22 cellular contexts compared by ENCODE assay signal in genomic region chr22:19666663-19667593, GRCh38. TPM values are rescaled to one million over a fixed set of nuclear protein-coding genes. Genes with fewer than 3 reads are reported as not detected.
DNase-seq lines count a peak whose midpoint lies in the region; ATAC-seq and TF ChIP-seq lines count a peak whose summit lies in the region.
"Had no signal": no experiment of that assay in that cellular context is flagged by ENCODE, and none has a peak within 500 bp of the region (broad histone marks: within the 10 kb centered on the region; RNA-seq: fewer than 3 reads in every experiment).

No MANE protein-coding gene starts in this region.

- H3K27me3 ChIP-seq in GM23248 (replicated peaks; ENCODE audit: insufficient read depth) (peaks cover 15% of the 10 kb centered on the region; the same call in 1 of the 2 replicates), skeletal muscle satellite cell (ENCODE audit: control insufficient read depth, insufficient read depth, low read length) (peaks cover 6% of the 10 kb centered on the region), upper lobe of right lung (peaks cover 8% of the 10 kb centered on the region)
- H3K27me3 ChIP-seq: ascending aorta, right atrium auricular region, suprapubic skin had no signal

- no peaks in the 10 kb centered on the region for H3K36me3 ChIP-seq in GM23248 (ENCODE audit: low read depth)
- no peaks in the 10 kb centered on the region for H3K36me3 ChIP-seq in skeletal muscle satellite cell (ENCODE audit: insufficient read depth, low read length)
- H3K36me3 ChIP-seq in upper lobe of right lung, result no peaks in the 10 kb centered on the region
- H3K36me3 ChIP-seq: ascending aorta, right atrium auricular region, suprapubic skin had no signal

- H3K9me2 ChIP-seq in GM23248 (ENCODE audit: insufficient read depth), result no peaks in the 10 kb centered on the region

- peaks cover 13% of the 10 kb centered on the region for H3K4me1 Mint-ChIP-seq in CD14-positive monocyte
- H3K4me1 Mint-ChIP-seq: CD4-positive, alpha-beta memory T cell; IgD-negative memory B cell; immature natural killer cell; natural killer cell; T-cell had no signal

- H3K79me2 ChIP-seq in GM23248 (ENCODE audit: insufficient read depth), result no peaks in the 10 kb centered on the region

- peaks cover 13% of the 10 kb centered on the region for H3K4me1 ChIP-seq in GM23248 (ENCODE audit: insufficient read depth)
- peaks cover 37% of the 10 kb centered on the region for H3K4me1 ChIP-seq in skeletal muscle satellite cell (ENCODE audit: control insufficient read depth, insufficient read depth, low read length)
- no peaks in the 10 kb centered on the region for H3K4me1 ChIP-seq in upper lobe of right lung

- TF ChIP-seq CTCF in astrocyte of the spinal cord (IDR thresholded peaks at IDR 0.05; ENCODE audit: low read depth, low read length) (no peak), CD14-positive monocyte (IDR thresholded peaks at IDR 0.05) (no peak), upper lobe of right lung (IDR thresholded peaks at IDR 0.05) (no peak)

- 63 to 66% methylated on average over 21 of the region's 21 CpGs for WGBS in GM23248 (ENCODE audit: low coverage in 1 of 2, low lambda C conversion rate in 2 of 2, missing lambda C conversion rate in 2 of 2), 2 experiments

- H3F3A ChIP-seq in GM23248 (ENCODE audit: insufficient read depth), result peaks cover 8% of the 10 kb centered on the region; the same call in 1 of the 2 replicates

- peaks cover 0 to 6% (median 2%) of the 10 kb centered on the region in 7 donors for H3K9me3 Mint-ChIP-seq in CD14-positive monocyte
- H3K9me3 Mint-ChIP-seq: CD4-positive, alpha-beta memory T cell; immature natural killer cell; natural killer cell; T-cell had no signal

- ATAC-seq in upper lobe of right lung (no peak), GM18502 (IDR thresholded peaks at IDR 0.05; ENCODE audit: poor library complexity, unreplicated experiment) (no peak)
- ATAC-seq: HCT116, natural killer cell, Panc1, T-cell had no signal

- no peak overlapping the region for H3K4me3 Mint-ChIP-seq in CD14-positive monocyte
- H3K4me3 Mint-ChIP-seq: CD4-positive, alpha-beta memory T cell; IgD-negative memory B cell; immature natural killer cell; natural killer cell; T-cell had no signal

- H3K4me2 ChIP-seq in GM23248 (ENCODE audit: unreplicated experiment), result no peak overlapping the region
- H3K4me2 ChIP-seq in skeletal muscle satellite cell (ENCODE audit: low read length), result peak overlapping the region; percentile 51

- H3K9me3 ChIP-seq in GM23248 (ENCODE audit: low read depth) (no peaks in the 10 kb centered on the region), skeletal muscle satellite cell (replicated peaks; ENCODE audit: low read length) (peaks cover 5% of the 10 kb centered on the region), upper lobe of right lung (no peaks in the 10 kb centered on the region)
- H3K9me3 ChIP-seq: ascending aorta, right atrium auricular region, suprapubic skin had no signal

- peaks cover 0 to 7% (median 3%) of the 10 kb centered on the region in 3 donors for H3K27me3 Mint-ChIP-seq in CD14-positive monocyte (ENCODE audit: low read depth in 3 of 3)

- H4K20me1 ChIP-seq in GM23248 (ENCODE audit: insufficient read depth), result no peaks in the 10 kb centered on the region

- H3K27ac Mint-ChIP-seq in CD14-positive monocyte, result peak overlapping the region in 1 of 7 donors; percentile 44
- H3K27ac Mint-ChIP-seq: IgD-negative memory B cell, immature natural killer cell, natural killer cell, T-cell had no signal

- in situ Hi-C loops in GM23248 (cut with MboI), result no loop called here
- in situ Hi-C loops in astrocyte of the spinal cord (cut with HindIII; ENCODE audit: low sequenced_read_pairs), result no loop called here

- no peak overlapping the region for H2AFZ ChIP-seq in GM23248

- no peak overlapping the region for H3K27ac ChIP-seq in GM23248
- no peak overlapping the region for H3K27ac ChIP-seq in upper lobe of right lung
- H3K27ac ChIP-seq: ascending aorta, suprapubic skin had no signal

- H3K4me3 ChIP-seq in GM23248, result no peak overlapping the region
- H3K4me3 ChIP-seq in astrocyte of the spinal cord (ENCODE audit: low read depth, low read length), result no peak overlapping the region
- H3K4me3 ChIP-seq in skeletal muscle satellite cell (ENCODE audit: low read length), result no peak overlapping the region
- no peak overlapping the region for H3K4me3 ChIP-seq in upper lobe of right lung
- H3K4me3 ChIP-seq: lung, right atrium auricular region, suprapubic skin had no signal

- DNase-seq in GM23248, result peak; percentile 18
- DNase-seq in astrocyte of the spinal cord (ENCODE audit: low read depth, low spot score), result peak; percentile 79
- peak; percentile 48 for DNase-seq in fibroblast of peridontal ligament (ENCODE audit: extremely low read depth)
- DNase-seq in CD14-positive monocyte (ENCODE audit: low spot score), result no peak
- no peak for DNase-seq in NCI-H2196 treated with DMSO at 0.1 percent for 48 hours (lab: John Stamatoyannopoulos, UW; ENCODE audit: unreplicated experiment)
- DNase-seq in upper lobe of right lung, result no peak
- DNase-seq: activated gamma-delta T cell treated with Interleukin-2 at 50 U/mL for 16 hours; CD4-positive, alpha-beta memory T cell; immature natural killer cell; natural killer cell; NCI-H2081 treated with DMSO at 0.1 percent for 48 hours; stimulated activated CD4-positive, alpha-beta T cell treated with anti-CD3 and anti-CD28 coated beads, Interleukin-2, amount 100 ng/mL, for 48 hours; T-cell had no signal

- H3K9ac ChIP-seq in GM23248 (no peak overlapping the region), skeletal muscle satellite cell (ENCODE audit: low read depth, low read length) (peak overlapping the region; percentile 12)

- no peaks in the 10 kb centered on the region for H3K36me3 Mint-ChIP-seq in CD14-positive monocyte
- H3K36me3 Mint-ChIP-seq: CD4-positive, alpha-beta memory T cell; IgD-negative memory B cell; immature natural killer cell; natural killer cell; T-cell had no signal

- intact Hi-C loops in CD14-positive monocyte (cut with micrococcal nuclease), result no loop called here
- intact Hi-C loops in upper lobe of right lung (cut with DNase I), result no loop called here

RNA-seq across cellular contexts. Expression of gene SEPTIN5, which starts 47.4 kb away (rescaled TPM):
- 31.5 and 35.3 TPM in 2 replicates for total RNA-seq in GM23248 (2014; rRNA removed; shearing (Covaris generic))
- polyA plus RNA-seq in GM23248 (2016; fragmentation: Nextera tagmentation; extraction: Ambion mirVana) (16.1 and 17.0 TPM in 2 replicates), CD14-positive monocyte (under 1 TPM in 1 of 2 donors, not detected in 1; 0.50 TPM)
- 5.1 and 5.7 TPM in 2 replicates for total RNA-seq in skeletal muscle satellite cell (2012; rRNA removed)
- total RNA-seq in upper lobe of right lung, result 11.5 TPM
- total RNA-seq: CD4-positive, alpha-beta memory T cell had no signal
- polyA plus RNA-seq: CD4-positive, alpha-beta memory T cell had no signal

RNA-seq across cellular contexts. Expression of gene GP1BB, which starts 56.4 kb away (rescaled TPM):
- 7.1 and 10.2 TPM in 2 replicates for total RNA-seq in GM23248 (2014; rRNA removed; shearing (Covaris generic))
- polyA plus RNA-seq in GM23248 (2016; fragmentation: Nextera tagmentation; extraction: Ambion mirVana), result 3.2 and 4.9 TPM in 2 replicates
- 1.3 TPM in 1 of 2 replicates, not detected in the other for total RNA-seq in skeletal muscle satellite cell (2012; rRNA removed)
- 1 to 10 TPM in 1 of 2 donors, under 1 TPM in 1; 0.26 to 1.5 TPM for polyA plus RNA-seq in CD14-positive monocyte
- 1.3 TPM for total RNA-seq in upper lobe of right lung
- total RNA-seq: CD4-positive, alpha-beta memory T cell had no signal
- polyA plus RNA-seq: CD4-positive, alpha-beta memory T cell had no signal

Comparison
In these comparisons a context has a peak if more than half of its experiments do, and no peak if none do; other contexts are left out.
1. DNase-seq: peak in GM23248 (single experiment), astrocyte of the spinal cord (single experiment) and fibroblast of peridontal ligament (single experiment); none in CD14-positive monocyte (single experiment), NCI-H2196 treated with DMSO at 0.1 percent for 48 hours (single experiment) and upper lobe of right lung (single experiment).